32 cellular contexts compared by ENCODE assay signal in genomic region chr12:7031306-7031705, GRCh38.
"Had no signal": no experiment of that assay in that cellular context is flagged by ENCODE, and none has a peak within 500 bp of the region (broad histone marks: within the 10 kb centered on the region; RNA-seq: fewer than 3 reads in every experiment).

No MANE protein-coding gene starts in this region.

- H3K9me3 ChIP-seq: adrenal gland, body of pancreas, breast epithelium had no signal

- H3K4me1 ChIP-seq: adrenal gland, body of pancreas, breast epithelium had no signal

- ATAC-seq: activated CD8-positive, alpha-beta T cell treated with anti-CD3 and anti-CD28 coated beads for 36 hours; activated naive CD4-positive, alpha-beta T cell treated with anti-CD3 and anti-CD28 coated beads, Interleukin-2, amount 50 U/mL, for 72 hours; activated T-cell treated with anti-CD3 and anti-CD28 coated beads, Interleukin-2, amount 50 U/mL, for 4 hours; activated T-cell treated with anti-CD3 and anti-CD28 coated beads, Interleukin-2, amount 50 U/mL, for 72 hours; activated T-helper 17 cell treated with anti-CD3 and anti-CD28 coated beads, Interleukin-2, amount 50 U/mL, for 72 hours; body of pancreas had no signal

- H3K4me3 ChIP-seq: adrenal gland, body of pancreas, breast epithelium had no signal

- DNase-seq: activated B cell treated with CpG ODN at 0.5 μM for 24 hours; activated CD4-positive, alpha-beta memory T cell treated with anti-CD3 and anti-CD28 coated beads for 36 hours; activated CD4-positive, alpha-beta T cell treated with anti-CD3 and anti-CD28 coated beads for 4 hours; activated CD4-positive, alpha-beta T cell treated with anti-CD3 and anti-CD28 coated beads, Interleukin-2, amount 10 ng/mL, durations not matched to agents 24 days and 14 days; activated CD4-positive, alpha-beta T cell treated with anti-CD3 and anti-CD28 coated beads, Interleukin-2, amount 50 U/mL, for 1 hour; activated CD4-positive, alpha-beta T cell treated with anti-CD3 and anti-CD28 coated beads, Interleukin-2, amount 50 U/mL, for 4 hours; activated CD4-positive, CD25-positive, alpha-beta regulatory T cell treated with anti-CD3 and anti-CD28 coated beads, Interleukin-2, amount 50 U/mL, for 72 hours; activated CD8-positive, alpha-beta memory T cell treated with anti-CD3 and anti-CD28 coated beads, Interleukin-2, amount 50 U/mL, for 4 hours; activated CD8-positive, alpha-beta T cell treated with anti-CD3 and anti-CD28 coated beads for 36 hours; activated effector memory CD4-positive, alpha-beta T cell treated with anti-CD3 and anti-CD28 coated beads, Interleukin-2, amount 50 U/mL, for 16 hours; activated gamma-delta T cell treated with Interleukin-2 at 50 U/mL for 16 hours; activated naive CD4-positive, alpha-beta T cell; activated naive CD4-positive, alpha-beta T cell treated with anti-CD3 and anti-CD28 coated beads for 36 hours; activated naive CD4-positive, alpha-beta T cell treated with anti-CD3 and anti-CD28 coated beads, Interleukin-2, amount 50 U/mL, for 16 hours; activated naive CD8-positive, alpha-beta T cell treated with anti-CD3 and anti-CD28 coated beads for 36 hours; activated T-cell treated with anti-CD3 and anti-CD28 coated beads for 4 hours; activated T-cell treated with anti-CD3 and anti-CD28 coated beads, Interleukin-2, amount 50 U/mL, for 1 hour; activated T-cell treated with anti-CD3 and anti-CD28 coated beads, Interleukin-2, amount 50 U/mL, for 4 hours; activated T-cell treated with anti-CD3 and anti-CD28 coated beads, Interleukin-2, amount 50 U/mL, for 72 hours; adrenal gland; amniotic stem cell; aorta; body of pancreas; brain microvascular endothelial cell; central memory CD4-positive, alpha-beta T cell; T-helper 1 cell; T-helper 2 cell; T-helper 9 cell had no signal

- H3K36me3 ChIP-seq: adrenal gland, brain microvascular endothelial cell, breast epithelium had no signal

- H3K27ac ChIP-seq: adrenal gland, body of pancreas, brain microvascular endothelial cell, breast epithelium, VCaP had no signal

- H3K27me3 ChIP-seq: adrenal gland, body of pancreas, brain microvascular endothelial cell, breast epithelium had no signal
